Comparison of ENCODE assay signal across 8 cellular contexts in the genomic region with DNA sequence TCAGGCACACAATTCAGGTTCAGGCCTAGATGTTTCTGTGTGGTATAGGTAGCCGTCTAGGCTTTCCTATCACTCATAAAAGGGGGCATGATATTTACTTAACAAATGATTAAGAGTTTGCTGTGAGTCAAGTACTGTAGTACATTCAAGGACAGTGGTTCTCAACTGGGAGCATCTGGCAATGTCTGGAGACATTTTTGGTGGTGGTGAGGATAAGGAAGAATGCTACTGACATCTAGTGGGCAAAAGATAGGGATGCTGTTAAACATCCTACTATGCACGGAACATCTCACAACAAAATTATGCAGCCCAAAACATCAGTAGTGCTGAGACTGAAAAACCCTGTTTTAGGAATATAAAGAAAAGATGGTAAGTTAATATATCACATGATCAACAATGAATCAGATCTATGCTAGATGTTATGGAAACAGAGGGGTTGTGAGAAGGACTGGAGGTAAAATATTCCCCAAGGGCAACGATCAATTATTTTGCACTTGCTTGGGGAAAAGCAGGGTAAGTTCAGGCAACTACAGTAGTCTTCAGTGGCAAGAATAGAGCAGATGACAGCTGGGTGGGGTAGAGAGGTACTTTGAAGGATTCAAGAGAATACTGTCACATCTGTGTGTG. TPM values are rescaled to one million over a fixed set of nuclear protein-coding genes. Genes with fewer than 3 reads are reported as not detected.
DNase-seq lines count a peak whose midpoint lies in the region; ATAC-seq and TF ChIP-seq lines count a peak whose summit lies in the region.

No MANE protein-coding gene starts in this region.

- H4K20me1 ChIP-seq in OCI-LY3 (ENCODE audit: insufficient read depth, low read length): no peaks in the 10 kb centered on the region; the same call in 1 of the 2 replicates

- no peak overlapping the region for H3K27ac ChIP-seq in OCI-LY3 (ENCODE audit: low read length)

- 65 to 76% methylated on average over 3 of the region's 3 CpGs for WGBS in lower leg skin, 2 donors

- H3K4me3 Mint-ChIP-seq in effector memory CD8-positive, alpha-beta T cell: no peak overlapping the region

- TF ChIP-seq POLR2A in lower leg skin (IDR thresholded peaks at IDR 0.05): no peak

- H3K27ac Mint-ChIP-seq in effector memory CD8-positive, alpha-beta T cell: peak overlapping the region in 1 of 2 donors; percentile 4

- no peaks in the 10 kb centered on the region for H3K27me3 Mint-ChIP-seq in effector memory CD8-positive, alpha-beta T cell

- no peak overlapping the region for H3K9ac ChIP-seq in OCI-LY3 (ENCODE audit: low read length)

- peaks cover 90% of the 10 kb centered on the region for H3K36me3 Mint-ChIP-seq in effector memory CD8-positive, alpha-beta T cell (ENCODE audit: insufficient read depth)

- peaks cover 24 to 28% of the 10 kb centered on the region in 2 donors for H3K4me1 Mint-ChIP-seq in effector memory CD8-positive, alpha-beta T cell (ENCODE audit: low read depth in 2 of 2)

- DNase-seq in A172 (ENCODE audit: low spot score): peak; percentile 42
- DNase-seq in GM06990 (ENCODE audit: extremely low read depth, insufficient read length): no peak
- DNase-seq in effector memory CD8-positive, alpha-beta T cell: peak in 1 of 3 experiments; percentile 13
- DNase-seq in renal cortical epithelial cell (ENCODE audit: low read depth): peak; percentile 30
- no peak for DNase-seq in lower leg skin (ENCODE audit: low spot score in 2 of 2)
- DNase-seq in DMS79 (lab: John Stamatoyannopoulos, UW): no peak

- no peaks in the 10 kb centered on the region for H3K9me3 Mint-ChIP-seq in effector memory CD8-positive, alpha-beta T cell

- H3K79me2 ChIP-seq in OCI-LY3 (ENCODE audit: low read length): peaks cover 47% of the 10 kb centered on the region

- H3K4me3 ChIP-seq in GM06990 (replicated peaks; ENCODE audit: low read depth, low read length) (no peak overlapping the region), OCI-LY3 (ENCODE audit: low read length) (no peak overlapping the region), lower leg skin (ENCODE audit: low read depth, poor library complexity, severe bottlenecking) (no peak overlapping the region)

- H2AFZ ChIP-seq in OCI-LY3 (ENCODE audit: low read depth, low read length): no peak overlapping the region

- ATAC-seq in effector memory CD8-positive, alpha-beta T cell (replicated peaks): peak; percentile 11
- ATAC-seq in HG03108 (IDR thresholded peaks at IDR 0.05; ENCODE audit: unreplicated experiment): no peak

- no peaks in the 10 kb centered on the region for H3K27me3 ChIP-seq in GM06990 (replicated peaks; ENCODE audit: control insufficient read depth, insufficient read depth, low read length)
- H3K27me3 ChIP-seq in OCI-LY3 (ENCODE audit: low read depth, low read length): no peaks in the 10 kb centered on the region

- TF ChIP-seq CTCF in GM06990 (IDR thresholded peaks at IDR 0.05; ENCODE audit: insufficient read depth, low read length, poor library complexity, severe bottlenecking): peak; percentile 47
- TF ChIP-seq CTCF in OCI-LY3 (IDR thresholded peaks at IDR 0.05; ENCODE audit: low read depth, low read length): peak; percentile 49
- TF ChIP-seq CTCF in lower leg skin (IDR thresholded peaks at IDR 0.05): no peak

- no peaks in the 10 kb centered on the region for H3K9me3 ChIP-seq in OCI-LY3 (ENCODE audit: insufficient read depth, low read length)

- H3K4me1 ChIP-seq in OCI-LY3 (ENCODE audit: low read length): peaks cover 19% of the 10 kb centered on the region

- intact Hi-C loops in lower leg skin (cut with DNase I; ENCODE audit: low total_unique reads): no loop called here

- H3K36me3 ChIP-seq in GM06990 (ENCODE audit: control insufficient read depth, insufficient read depth, low read length): peaks cover 15% of the 10 kb centered on the region
- H3K36me3 ChIP-seq in OCI-LY3 (replicated peaks; ENCODE audit: low read depth, low read length): peaks cover 56% of the 10 kb centered on the region

- H3K4me2 ChIP-seq in OCI-LY3 (ENCODE audit: low read length): no peak overlapping the region

RNA-seq across cellular contexts. Expression of gene DNTTIP2, which starts 4.9 kb away (rescaled TPM):
- total RNA-seq in A172 (2014; rRNA removed; shearing (Covaris generic)): 57.8 and 58.2 TPM in 2 replicates
- total RNA-seq in renal cortical epithelial cell (48.6 and 51.7 TPM in 2 replicates), lower leg skin (10 to 100 TPM; 27.0 to 42.0 (median 34.8) TPM)

RNA-seq across cellular contexts. Expression of gene GCLM, which starts 35.1 kb away (rescaled TPM):
- total RNA-seq in A172 (2014; rRNA removed; shearing (Covaris generic)): 18.7 and 26.6 TPM in 2 replicates
- total RNA-seq in renal cortical epithelial cell: 23.3 and 31.3 TPM in 2 replicates
- total RNA-seq in lower leg skin: 1 to 10 TPM; 1.9 to 6.2 (median 2.8) TPM

Comparison
In these comparisons a context has a peak if more than half of its experiments do, and no peak if none do; other contexts are left out.
1. DNase-seq: peak in A172 (single experiment) and renal cortical epithelial cell (single experiment); none in GM06990 (single experiment), lower leg skin (0 of 2) and DMS79 (single experiment).
2. CTCF ChIP-seq: peak in GM06990 (single experiment) and OCI-LY3 (single experiment); none in lower leg skin (0 of 3).